ENCODE assay signal across 19 cellular contexts in genomic region chr12:42496886-42497285, GRCh38.
A peak's percentile ranks its signal among the peaks of the same experiment; 100 is the strongest.
DNase-seq lines count a peak whose midpoint lies in the region; ATAC-seq, FAIRE-seq and TF ChIP-seq lines count a peak whose summit lies in the region.
"Had no signal": no experiment of that assay in that cellular context is flagged by ENCODE, and none has a peak within 500 bp of the region (broad histone marks: within the 10 kb centered on the region; RNA-seq: fewer than 3 reads in every experiment).

No MANE protein-coding gene starts in this region.

- no peak overlapping the region for H3K4me3 Mint-ChIP-seq in nephron progenitor cell
- H3K4me3 Mint-ChIP-seq in MCF 10A (ENCODE audit: unreplicated experiment): no peak overlapping the region
- H3K4me3 Mint-ChIP-seq: CD4-positive, alpha-beta T cell; H9 had no signal

- H3K79me2 ChIP-seq in GM12878 (ENCODE audit: control insufficient read depth, insufficient read depth, low read length): no peaks in the 10 kb centered on the region

- ATAC-seq in IMR-90 (ENCODE audit: low read depth): no peak
- peak; percentile 32; the same call in 1 of the 3 replicates for ATAC-seq in GM12878
- ATAC-seq: HepG2 had no signal

- dilution Hi-C loops in IMR-90 (cut with HindIII; ENCODE audit: low sequenced_read_pairs, unreplicated experiment): no loop called here

- H3K4me3 ChIP-seq in IMR-90 (ENCODE audit: insufficient read depth, low read depth, low read length) (no peak overlapping the region), GM12878 (no peak overlapping the region)

- TF ChIP-seq RAD21 in IMR-90 (IDR thresholded peaks at IDR 0.05; ENCODE audit: low read length): no peak
- no peak for TF ChIP-seq RAD21 in GM12878 (IDR thresholded peaks at IDR 0.05; ENCODE audit: insufficient read depth, low read depth, low read length)

- no peak for TF ChIP-seq EP300 in GM12878 (IDR thresholded peaks at IDR 0.05; ENCODE audit: borderline replicate concordance in 1 of 2, control insufficient read depth in 1 of 2, low read depth in 2 of 2, low read length in 2 of 2)

- H3K4me2 ChIP-seq in IMR-90 (ENCODE audit: low read depth, low read length) (no peak overlapping the region), GM12878 (ENCODE audit: control insufficient read depth, insufficient read depth) (no peak overlapping the region)

- H3K4me1 ChIP-seq in IMR-90 (ENCODE audit: control insufficient read depth, insufficient read depth, low read length): peaks cover 2% of the 10 kb centered on the region
- H3K4me1 ChIP-seq in GM12878 (ENCODE audit: control insufficient read depth, insufficient read depth, low read length): no peaks in the 10 kb centered on the region
- H3K4me1 ChIP-seq: Caco-2 had no signal

- H4K20me1 ChIP-seq in IMR-90 (ENCODE audit: insufficient read depth, low read length) (no peaks in the 10 kb centered on the region), GM12878 (ENCODE audit: control insufficient read depth, insufficient read depth) (no peaks in the 10 kb centered on the region)

- H3K36me3 Mint-ChIP-seq in nephron progenitor cell (ENCODE audit: low read depth) (peaks cover 47% of the 10 kb centered on the region), MCF 10A (ENCODE audit: insufficient read depth, unreplicated experiment) (no peaks in the 10 kb centered on the region)

- no peak overlapping the region for H3K23ac ChIP-seq in IMR-90 (ENCODE audit: low read depth, low read length)

- no peak overlapping the region for H2BK15ac ChIP-seq in IMR-90 (ENCODE audit: low read depth, low read length)

- SMC1A ChIA-PET in GM12878 (lab: Charles Lee; ENCODE audit: uncharacterized antibody, unreplicated experiment): interaction anchor here (1.4 kb wide), 1 partner anchor 72 kb away, joined by 6 read pairs; no protein-coding TSS in a partner anchor

- no peak overlapping the region for H2AK9ac ChIP-seq in IMR-90 (replicated peaks; ENCODE audit: low read depth, low read length, poor library complexity)

- RAD21 ChIA-PET in GM12878 (lab: Charles Lee; ENCODE audit: unreplicated experiment): no interaction called here

- no peak overlapping the region for H2AK5ac ChIP-seq in IMR-90 (ENCODE audit: low read depth, low read length)

- intact Hi-C loops in IMR-90 (cut with micrococcal nuclease): no loop called here
- intact Hi-C loops in GM12878 (cut with micrococcal nuclease; ENCODE audit: unreplicated experiment): no loop called here
- intact Hi-C loops in MCF 10A (cut with micrococcal nuclease): no loop called here

- H2BK120ac ChIP-seq in IMR-90 (ENCODE audit: low read depth, low read length): no peak overlapping the region

- H3K4ac ChIP-seq in IMR-90 (ENCODE audit: low read depth, low read length): no peak overlapping the region

- H3K56ac ChIP-seq in IMR-90 (ENCODE audit: extremely low read depth, insufficient read depth, low read length): no peak overlapping the region

- no peak overlapping the region for H3K27ac ChIP-seq in IMR-90 (ENCODE audit: insufficient read depth, low read length)
- no peak overlapping the region for H3K27ac ChIP-seq in GM12878 (ENCODE audit: control insufficient read depth, insufficient read depth)
- H3K27ac ChIP-seq: C4-2B had no signal

- no peak for TF ChIP-seq CTCF in IMR-90 (conservative IDR thresholded peaks at IDR 0.05; ENCODE audit: low read depth, low read length)
- no peak for TF ChIP-seq CTCF in GM12878 (IDR thresholded peaks at IDR 0.05 in 2 of 3, conservative IDR thresholded peaks at IDR 0.05 in 1 of 3; ENCODE audit: control insufficient read depth in 2 of 3, extremely low read depth in 1 of 3, insufficient read depth in 1 of 3, low read depth in 3 of 3, low read length in 3 of 3)
- TF ChIP-seq CTCF in nephron progenitor cell (IDR thresholded peaks at IDR 0.05): no peak
- no peak for TF ChIP-seq CTCF in MCF 10A (IDR thresholded peaks at IDR 0.05; ENCODE audit: unreplicated experiment)

- H3K27me3 ChIP-seq in IMR-90 (ENCODE audit: control insufficient read depth, insufficient read depth, low read length): no peaks in the 10 kb centered on the region
- H3K27me3 ChIP-seq in GM12878 (replicated peaks in 1 of 2; ENCODE audit: control insufficient read depth in 2 of 2, insufficient read depth in 2 of 2, low read length in 1 of 2): no peaks in the 10 kb centered on the region

- H3K36me3 ChIP-seq in IMR-90 (ENCODE audit: control insufficient read depth, insufficient read depth, low read length) (no peaks in the 10 kb centered on the region), GM12878 (ENCODE audit: control insufficient read depth in 2 of 2, insufficient read depth in 2 of 2, low read length in 1 of 2) (no peaks in the 10 kb centered on the region)

- H2BK20ac ChIP-seq in IMR-90 (ENCODE audit: low read depth, low read length): 0 out of 2 replicates have a peak overlapping the region, but pooled peaks have one; percentile 38

- no peaks in the 10 kb centered on the region for H3K27me3 Mint-ChIP-seq in nephron progenitor cell (ENCODE audit: low read depth, poor library complexity)
- no peaks in the 10 kb centered on the region for H3K27me3 Mint-ChIP-seq in MCF 10A (ENCODE audit: insufficient read depth, unreplicated experiment)

- H3K14ac ChIP-seq in IMR-90 (replicated peaks; ENCODE audit: low read depth, low read length): no peak overlapping the region

- H3K18ac ChIP-seq in IMR-90 (ENCODE audit: low read depth, low read length): no peak overlapping the region

- H2BK5ac ChIP-seq in IMR-90 (ENCODE audit: low read depth, low read length, poor library complexity, severe bottlenecking): no peak overlapping the region

- FAIRE-seq in GM12878 (lab: Jason Lieb, UNC): no peak
- FAIRE-seq: A204.1, D721Med, G401.6, GM12892, GM18507, H1, HepG2 had no signal

- no peak for DNase-seq in IMR-90
- DNase-seq in GM12878 (ENCODE audit: low read depth, low spot score): no peak
- DNase-seq in nephron progenitor cell: no peak
- no peak for DNase-seq in activated gamma-delta T cell (lab: John Stamatoyannopoulos, UW)
- no peak for DNase-seq in NCI-H345 treated with DMSO at 0.1 percent for 48 hours (lab: John Stamatoyannopoulos, UW; ENCODE audit: unreplicated experiment)
- no peak for DNase-seq in MCF 10A (ENCODE audit: unreplicated experiment)
- DNase-seq: ACHN; AML-193; Caco-2; CD4-positive, alpha-beta T cell; H9 had no signal

- H2AFZ ChIP-seq in IMR-90 (replicated peaks; ENCODE audit: low read length, poor library complexity): no peak overlapping the region
- H2AFZ ChIP-seq in GM12878 (ENCODE audit: control insufficient read depth, low read depth, low read length): no peak overlapping the region

- no peak overlapping the region for H4K91ac ChIP-seq in IMR-90 (ENCODE audit: insufficient read depth, low read depth, low read length)

- TF ChIP-seq POLR2A in IMR-90 (IDR thresholded peaks at IDR 0.05; ENCODE audit: low read depth, low read length) (no peak), GM12878 (IDR thresholded peaks at IDR 0.05; ENCODE audit: low read depth, low read length) (no peak)

- in situ Hi-C loops in IMR-90 (cut with MboI; ENCODE audit: low sequenced_read_pairs): no loop called here
- in situ Hi-C loops in GM12878 (cut with MboI): no loop called here

- no peak overlapping the region for H4K5ac ChIP-seq in IMR-90 (ENCODE audit: low read depth, low read length)

- H3K27ac Mint-ChIP-seq in nephron progenitor cell (peak overlapping the region; percentile 71), MCF 10A (ENCODE audit: low read depth, unreplicated experiment) (no peak overlapping the region)
- H3K27ac Mint-ChIP-seq: CD4-positive, alpha-beta T cell; H9 had no signal

- H3K4me1 Mint-ChIP-seq in nephron progenitor cell: no peaks in the 10 kb centered on the region
- no peaks in the 10 kb centered on the region for H3K4me1 Mint-ChIP-seq in MCF 10A (ENCODE audit: insufficient read depth, unreplicated experiment)

- H3K9me3 Mint-ChIP-seq in nephron progenitor cell (no peaks in the 10 kb centered on the region), MCF 10A (ENCODE audit: unreplicated experiment) (no peaks in the 10 kb centered on the region)
- H3K9me3 Mint-ChIP-seq: CD4-positive, alpha-beta T cell; H9 had no signal

- BruUV-seq in IMR-90 (replicated peaks; lab: Mats Ljungman, UMichigan) (no TSS peak), GM12878 (replicated peaks; lab: Mats Ljungman, UMichigan) (no TSS peak), MCF 10A (replicated peaks; lab: Mats Ljungman, UMichigan) (no TSS peak)

- peaks cover 3 to 6% of the 10 kb centered on the region in 2 experiments; a peak in 2 of 4 replicates for H3K79me1 ChIP-seq in IMR-90 (ENCODE audit: low read depth in 1 of 2, low read length in 2 of 2)

- CTCF ChIA-PET in IMR-90 (lab: Yijun Ruan, JAX) (interaction anchor here (1.6 kb wide), 1 partner anchor 72 kb away, joined by 5 read pairs; no protein-coding TSS in a partner anchor), GM12878 (lab: Yijun Ruan, JAX) (interaction anchor here (1.2 to 1.9 kb wide), 3 partner anchors 14 to 785 kb away, joined by 3 to 6 read pairs (median 3); no protein-coding TSS in a partner anchor), MCF 10A (lab: Yijun Ruan, JAX) (interaction anchor here (0.6 to 2.9 kb wide), 2 partner anchors 14 to 106 kb away, joined by 3 to 12 read pairs; no protein-coding TSS in a partner anchor)

- H3K9me3 ChIP-seq in IMR-90 (ENCODE audit: control insufficient read depth, insufficient read depth, low read length) (no peaks in the 10 kb centered on the region), GM12878 (replicated peaks; ENCODE audit: control insufficient read depth, insufficient read depth, low read length) (no peaks in the 10 kb centered on the region)
- H3K9me3 ChIP-seq: Caco-2 had no signal

- H3K9ac ChIP-seq in IMR-90 (ENCODE audit: low read depth, low read length) (no peak overlapping the region), GM12878 (ENCODE audit: control insufficient read depth, insufficient read depth, low read length) (no peak overlapping the region)

- POLR2A ChIA-PET in IMR-90 (lab: Charles Lee; ENCODE audit: unreplicated experiment) (no interaction called here), GM12878 (lab: Charles Lee) (no interaction called here), MCF 10A (lab: Yijun Ruan, JAX) (interaction anchor here (0.8 to 1.3 kb wide), 2 partner anchors 12 to 76 kb away, joined by 3 to 7 read pairs; no protein-coding TSS in a partner anchor)

- no peak overlapping the region for H4K8ac ChIP-seq in IMR-90 (ENCODE audit: low read depth in 2 of 2, low read length in 2 of 2)

- H3K9me1 ChIP-seq in IMR-90 (ENCODE audit: insufficient read depth, low read length): no peaks in the 10 kb centered on the region

- no CpG with 5 or more reads among the region's 4 CpGs for WGBS in IMR-90 (ENCODE audit: extremely low coverage in 2 of 2, insufficient read length in 1 of 2), 2 experiments
- 38% methylated on average over 4 of the region's 4 CpGs for WGBS in GM12878 (ENCODE audit: insufficient coverage, insufficient replicate concordance, low lambda C conversion rate, missing lambda C conversion rate)

TF ChIP-seq in IMR-90, 13 proteins besides CTCF, POLR2A, EP300 and RAD21 (continues in another document):
- TF ChIP-seq MAZ (IDR thresholded peaks at IDR 0.05; ENCODE audit: borderline replicate concordance, low read depth, low read length) (no peak), RFX5 (IDR thresholded peaks at IDR 0.05; ENCODE audit: low read depth, low read length) (no peak)

TF ChIP-seq in GM12878, 131 proteins besides CTCF, POLR2A, EP300 and RAD21 (continues in another document):
- TF ChIP-seq RBBP5 (conservative IDR thresholded peaks at IDR 0.05) (no peak), SRF (IDR thresholded peaks at IDR 0.05; ENCODE audit: low read depth in 2 of 2, low read length in 2 of 2) (no peak), NRF1 (conservative IDR thresholded peaks at IDR 0.05; ENCODE audit: low read depth, low read length) (no peak)
